ENCODE assay signal across 20 cellular contexts in the genomic region with DNA sequence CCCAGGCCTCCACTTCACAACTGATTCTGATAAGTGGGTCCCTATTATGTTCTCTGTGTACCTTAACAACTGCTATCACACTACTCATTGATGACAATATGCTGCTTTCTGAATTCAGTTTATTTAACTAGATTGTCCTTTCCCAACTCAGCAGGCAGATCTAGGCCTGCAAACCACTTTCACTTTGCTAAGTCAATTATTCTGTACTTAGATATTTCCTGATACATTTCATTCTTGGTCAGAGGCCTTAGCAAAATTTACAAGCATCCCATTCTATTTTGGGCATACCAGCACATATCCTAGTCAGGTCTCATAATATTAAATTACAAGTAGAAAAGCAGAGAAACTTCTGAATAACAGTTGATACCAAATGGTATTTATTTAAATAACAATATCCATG.
A peak's percentile ranks its signal among the peaks of the same experiment; 100 is the strongest.
DNase-seq lines count a peak whose midpoint lies in the region; ATAC-seq and TF ChIP-seq lines count a peak whose summit lies in the region.
"Had no signal": no experiment of that assay in that cellular context is flagged by ENCODE, and none has a peak within 500 bp of the region (broad histone marks: within the 10 kb centered on the region; RNA-seq: fewer than 3 reads in every experiment).

No MANE protein-coding gene starts in this region.

- H3K4me3 Mint-ChIP-seq in WTC11 (no peak overlapping the region), T-cell (no peak overlapping the region)
- H3K4me3 Mint-ChIP-seq: activated CD8-positive, alpha-beta T cell treated with anti-CD3 and anti-CD28 coated beads for 36 hours; activated naive CD4-positive, alpha-beta T cell treated with anti-CD3 and anti-CD28 coated beads, Interleukin-2, amount 50 U/mL, for 24 hours had no signal

- no peaks in the 10 kb centered on the region for H3K79me1 ChIP-seq in mesendoderm (ENCODE audit: low read length)

- H2BK120ac ChIP-seq in mesendoderm (ENCODE audit: low read depth, low read length) = no peak overlapping the region

- H3K18ac ChIP-seq in mesendoderm (ENCODE audit: low read length) = no peak overlapping the region

- no peak overlapping the region for H3K23ac ChIP-seq in mesendoderm (ENCODE audit: low read length)

- peak; percentile 18 for DNase-seq in Daoy (ENCODE audit: low read depth)
- peak; percentile 31 for DNase-seq in NCI-H146 treated with DMSO at 0.1 percent for 48 hours (lab: John Stamatoyannopoulos, UW; ENCODE audit: unreplicated experiment)
- DNase-seq in WTC11 (ENCODE audit: low spot score) = no peak
- peak; percentile 36 for DNase-seq in mesendoderm
- no peak for DNase-seq in GM19238 (ENCODE audit: insufficient read length, low spot score)
- no peak for DNase-seq in T-cell
- no peak for DNase-seq in NCI-H2081 treated with DMSO at 0.1 percent for 48 hours (lab: John Stamatoyannopoulos, UW)
- DNase-seq: activated CD8-positive, alpha-beta T cell treated with anti-CD3 and anti-CD28 coated beads for 36 hours; activated T-cell treated with anti-CD3 and anti-CD28 coated beads, Interleukin-2, amount 50 U/mL, for 48 hours; H7; head of caudate nucleus; NCI-H2029 treated with DMSO at 0.1 percent for 48 hours; pancreas; stimulated activated CD4-positive, alpha-beta T cell treated with anti-CD3 and anti-CD28 coated beads, Interleukin-2, amount 100 ng/mL, for 24 hours had no signal

- H3K27ac ChIP-seq in mesendoderm (ENCODE audit: low read depth, low read length) = no peak overlapping the region
- H3K27ac ChIP-seq: breast epithelium, HL-60, pancreas had no signal

- no peak overlapping the region for H3K4me2 ChIP-seq in mesendoderm (ENCODE audit: low read length)

- no peaks in the 10 kb centered on the region for H3K36me3 Mint-ChIP-seq in WTC11
- H3K36me3 Mint-ChIP-seq in T-cell = no peaks in the 10 kb centered on the region
- H3K36me3 Mint-ChIP-seq: activated naive CD4-positive, alpha-beta T cell treated with anti-CD3 and anti-CD28 coated beads, Interleukin-2, amount 50 U/mL, for 24 hours had no signal

- no peak overlapping the region for H3K56ac ChIP-seq in mesendoderm (ENCODE audit: low read length)

- POLR2A ChIA-PET in WTC11 (lab: Charles Lee) (no interaction called here), T-cell (lab: Charles Lee) (no interaction called here)

- H4K5ac ChIP-seq in mesendoderm (ENCODE audit: low read length) = no peak overlapping the region

- peaks cover 13% of the 10 kb centered on the region for H3K4me1 Mint-ChIP-seq in WTC11
- H3K4me1 Mint-ChIP-seq in T-cell = no peaks in the 10 kb centered on the region
- H3K4me1 Mint-ChIP-seq: activated naive CD4-positive, alpha-beta T cell treated with anti-CD3 and anti-CD28 coated beads, Interleukin-2, amount 50 U/mL, for 24 hours had no signal

- no peaks in the 10 kb centered on the region for H3K27me3 ChIP-seq in mesendoderm (ENCODE audit: insufficient read depth, low read length, poor library complexity)
- H3K27me3 ChIP-seq: breast epithelium, pancreas had no signal

- no peak overlapping the region for H3K4me3 ChIP-seq in mesendoderm (ENCODE audit: low read length)
- H3K4me3 ChIP-seq: breast epithelium, pancreas had no signal

- no peak for TF ChIP-seq CTCF in WTC11 (IDR thresholded peaks at IDR 0.05)

- H2BK5ac ChIP-seq in mesendoderm (ENCODE audit: low read length) = no peak overlapping the region

- no peaks in the 10 kb centered on the region for H3K27me3 Mint-ChIP-seq in WTC11 (ENCODE audit: low read depth)
- no peaks in the 10 kb centered on the region for H3K27me3 Mint-ChIP-seq in T-cell
- H3K27me3 Mint-ChIP-seq: activated CD8-positive, alpha-beta T cell treated with anti-CD3 and anti-CD28 coated beads for 36 hours; activated naive CD4-positive, alpha-beta T cell treated with anti-CD3 and anti-CD28 coated beads, Interleukin-2, amount 50 U/mL, for 24 hours had no signal

- no peaks in the 10 kb centered on the region for H3K9me3 Mint-ChIP-seq in WTC11
- H3K9me3 Mint-ChIP-seq in T-cell = peaks cover 0 to 4% (median 0%) of the 10 kb centered on the region in 3 donors
- H3K9me3 Mint-ChIP-seq: activated CD8-positive, alpha-beta T cell treated with anti-CD3 and anti-CD28 coated beads for 36 hours had no signal

- no peak overlapping the region for H2BK15ac ChIP-seq in mesendoderm (replicated peaks; ENCODE audit: low read depth)

- CTCF ChIA-PET in WTC11 (lab: Charles Lee) = no interaction called here
- CTCF ChIA-PET in T-cell (lab: Charles Lee) = no interaction called here

- no peaks in the 10 kb centered on the region for H3K79me2 ChIP-seq in mesendoderm (ENCODE audit: control insufficient read depth, insufficient read depth, low read length)

- ATAC-seq in WTC11 = no peak
- ATAC-seq in HG02884 (IDR thresholded peaks at IDR 0.05; ENCODE audit: unreplicated experiment) = no peak
- ATAC-seq in T-cell (replicated peaks in 1 of 4) = no peak
- ATAC-seq: activated CD8-positive, alpha-beta T cell treated with anti-CD3 and anti-CD28 coated beads for 36 hours; esophagus mucosa; pancreas; sciatic nerve had no signal

- no peaks in the 10 kb centered on the region for H3K36me3 ChIP-seq in mesendoderm (ENCODE audit: control insufficient read depth, insufficient read depth, low read length)
- H3K36me3 ChIP-seq: breast epithelium, pancreas had no signal

- no peak overlapping the region for H3K9ac ChIP-seq in mesendoderm (ENCODE audit: low read length)

- no peak overlapping the region for H3K4ac ChIP-seq in mesendoderm (ENCODE audit: low read depth, low read length)

- H3K4me1 ChIP-seq in mesendoderm (ENCODE audit: control insufficient read depth, low read depth, low read length) = peaks cover 2% of the 10 kb centered on the region
- H3K4me1 ChIP-seq: breast epithelium, pancreas had no signal

- H4K8ac ChIP-seq in mesendoderm (ENCODE audit: low read depth, low read length) = no peak overlapping the region

- 0 out of 2 replicates have a peak overlapping the region, but pooled peaks have one; percentile 9 for H3K27ac Mint-ChIP-seq in WTC11
- no peak overlapping the region for H3K27ac Mint-ChIP-seq in T-cell
- H3K27ac Mint-ChIP-seq: activated CD8-positive, alpha-beta T cell treated with anti-CD3 and anti-CD28 coated beads for 36 hours; activated naive CD4-positive, alpha-beta T cell treated with anti-CD3 and anti-CD28 coated beads, Interleukin-2, amount 50 U/mL, for 24 hours had no signal

- H2AK5ac ChIP-seq in mesendoderm (ENCODE audit: low read length) = no peak overlapping the region

TF ChIP-seq in WTC11, 78 proteins besides CTCF, POLR2A, EP300 and RAD21 (continues in another document):
- no peak for TF ChIP-seq IRF2 (CRISPR knock-in tag; IDR thresholded peaks at IDR 0.05; ENCODE audit: borderline replicate concordance, low read depth)
- TF ChIP-seq, protein P1, sequence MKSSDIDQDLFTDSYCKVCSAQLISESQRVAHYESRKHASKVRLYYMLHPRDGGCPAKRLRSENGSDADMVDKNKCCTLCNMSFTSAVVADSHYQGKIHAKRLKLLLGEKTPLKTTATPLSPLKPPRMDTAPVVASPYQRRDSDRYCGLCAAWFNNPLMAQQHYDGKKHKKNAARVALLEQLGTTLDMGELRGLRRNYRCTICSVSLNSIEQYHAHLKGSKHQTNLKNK (CRISPR knock-in tag; IDR thresholded peaks at IDR 0.05) = no peak
- TF ChIP-seq ZNF263 (CRISPR knock-in tag; IDR thresholded peaks at IDR 0.05; ENCODE audit: low read depth) = no peak
- TF ChIP-seq, protein P2, sequence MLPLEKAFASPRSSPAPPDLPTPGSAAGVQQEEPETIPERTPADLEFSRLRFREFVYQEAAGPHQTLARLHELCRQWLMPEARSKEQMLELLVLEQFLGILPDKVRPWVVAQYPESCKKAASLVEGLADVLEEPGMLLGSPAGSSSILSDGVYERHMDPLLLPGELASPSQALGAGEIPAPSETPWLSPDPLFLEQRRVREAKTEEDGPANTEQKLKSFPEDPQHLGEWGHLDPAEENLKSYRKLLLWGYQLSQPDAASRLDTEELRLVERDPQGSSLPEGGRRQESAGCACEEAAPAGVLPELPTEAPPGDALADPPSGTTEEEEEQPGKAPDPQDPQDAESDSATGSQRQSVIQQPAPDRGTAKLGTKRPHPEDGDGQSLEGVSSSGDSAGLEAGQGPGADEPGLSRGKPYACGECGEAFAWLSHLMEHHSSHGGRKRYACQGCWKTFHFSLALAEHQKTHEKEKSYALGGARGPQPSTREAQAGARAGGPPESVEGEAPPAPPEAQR (CRISPR knock-in tag; IDR thresholded peaks at IDR 0.05) = no peak
- no peak for TF ChIP-seq KAT7 (CRISPR knock-in tag; IDR thresholded peaks at IDR 0.05; ENCODE audit: borderline replicate concordance)
- TF ChIP-seq, protein P3, sequence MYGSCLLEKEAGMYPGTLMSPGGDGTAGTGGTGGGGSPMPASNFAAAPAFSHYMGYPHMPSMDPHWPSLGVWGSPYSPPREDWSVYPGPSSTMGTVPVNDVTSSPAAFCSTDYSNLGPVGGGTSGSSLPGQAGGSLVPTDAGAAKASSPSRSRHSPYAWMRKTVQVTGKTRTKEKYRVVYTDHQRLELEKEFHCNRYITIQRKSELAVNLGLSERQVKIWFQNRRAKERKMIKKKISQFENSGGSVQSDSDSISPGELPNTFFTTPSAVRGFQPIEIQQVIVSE (CRISPR knock-in tag; IDR thresholded peaks at IDR 0.05; ENCODE audit: borderline replicate concordance) = no peak
- TF ChIP-seq OVOL2 (CRISPR knock-in tag; IDR thresholded peaks at IDR 0.05; ENCODE audit: borderline replicate concordance) = no peak
- no peak for TF ChIP-seq CREB1 (CRISPR knock-in tag; IDR thresholded peaks at IDR 0.05)
- TF ChIP-seq, protein P4, sequence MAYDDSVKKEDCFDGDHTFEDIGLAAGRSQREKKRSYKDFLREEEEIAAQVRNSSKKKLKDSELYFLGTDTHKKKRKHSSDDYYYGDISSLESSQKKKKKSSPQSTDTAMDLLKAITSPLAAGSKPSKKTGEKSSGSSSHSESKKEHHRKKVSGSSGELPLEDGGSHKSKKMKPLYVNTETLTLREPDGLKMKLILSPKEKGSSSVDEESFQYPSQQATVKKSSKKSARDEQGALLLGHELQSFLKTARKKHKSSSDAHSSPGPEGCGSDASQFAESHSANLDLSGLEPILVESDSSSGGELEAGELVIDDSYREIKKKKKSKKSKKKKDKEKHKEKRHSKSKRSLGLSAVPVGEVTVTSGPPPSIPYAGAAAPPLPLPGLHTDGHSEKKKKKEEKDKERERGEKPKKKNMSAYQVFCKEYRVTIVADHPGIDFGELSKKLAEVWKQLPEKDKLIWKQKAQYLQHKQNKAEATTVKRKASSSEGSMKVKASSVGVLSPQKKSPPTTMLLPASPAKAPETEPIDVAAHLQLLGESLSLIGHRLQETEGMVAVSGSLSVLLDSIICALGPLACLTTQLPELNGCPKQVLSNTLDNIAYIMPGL (CRISPR knock-in tag; IDR thresholded peaks at IDR 0.05) = no peak
- TF ChIP-seq ZBTB21 (CRISPR knock-in tag; IDR thresholded peaks at IDR 0.05; ENCODE audit: borderline replicate concordance) = no peak
- TF ChIP-seq, protein P5, sequence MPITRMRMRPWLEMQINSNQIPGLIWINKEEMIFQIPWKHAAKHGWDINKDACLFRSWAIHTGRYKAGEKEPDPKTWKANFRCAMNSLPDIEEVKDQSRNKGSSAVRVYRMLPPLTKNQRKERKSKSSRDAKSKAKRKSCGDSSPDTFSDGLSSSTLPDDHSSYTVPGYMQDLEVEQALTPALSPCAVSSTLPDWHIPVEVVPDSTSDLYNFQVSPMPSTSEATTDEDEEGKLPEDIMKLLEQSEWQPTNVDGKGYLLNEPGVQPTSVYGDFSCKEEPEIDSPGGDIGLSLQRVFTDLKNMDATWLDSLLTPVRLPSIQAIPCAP (CRISPR knock-in tag; IDR thresholded peaks at IDR 0.05) = no peak
- TF ChIP-seq ZNF121 (CRISPR knock-in tag; IDR thresholded peaks at IDR 0.05) = no peak

Comparison
In these comparisons a context has a peak if more than half of its experiments do, and no peak if none do; other contexts are left out.
1. DNase-seq: peak in Daoy (single experiment), NCI-H146 treated with DMSO at 0.1 percent for 48 hours (single experiment) and mesendoderm (single experiment); none in WTC11 (single experiment), GM19238 (single experiment), T-cell (0 of 34) and NCI-H2081 treated with DMSO at 0.1 percent for 48 hours (single experiment).